20 cellular contexts compared by ENCODE assay signal in genomic region chr9:85319946-85320345, GRCh38.
A peak's percentile ranks its signal among the peaks of the same experiment; 100 is the strongest.
DNase-seq lines count a peak whose midpoint lies in the region; ATAC-seq and TF ChIP-seq lines count a peak whose summit lies in the region.
"Had no signal": no experiment of that assay in that cellular context is flagged by ENCODE, and none has a peak within 500 bp of the region (broad histone marks: within the 10 kb centered on the region; RNA-seq: fewer than 3 reads in every experiment).

No MANE protein-coding gene starts in this region.

- TF ChIP-seq CTCF in endodermal cell (conservative IDR thresholded peaks at IDR 0.05) = no peak
- TF ChIP-seq CTCF in progenitor cell of endocrine pancreas (IDR thresholded peaks at IDR 0.05; ENCODE audit: unreplicated experiment) = no peak

- DNase-seq in endodermal cell = no peak
- no peak for DNase-seq in mesenchymal stem cell
- DNase-seq in progenitor cell of endocrine pancreas (ENCODE audit: low spot score, unreplicated experiment) = no peak
- DNase-seq: 8988T; ACHN; AML-193; BE2C; CD4-positive, alpha-beta memory T cell; COR-L47; DMS153; DND-41; GM23248; H7; HCEC 1CT had no signal

- H2AFZ ChIP-seq in mesenchymal stem cell (ENCODE audit: low read depth, low read length) = no peak overlapping the region
- H2AFZ ChIP-seq: GM23248 had no signal

- H3K9me3 ChIP-seq in endodermal cell (ENCODE audit: control insufficient read depth, low read length) (peaks cover 21% of the 10 kb centered on the region), mesenchymal stem cell (ENCODE audit: control insufficient read depth, low read length) (peaks cover 10% of the 10 kb centered on the region)
- H3K9me3 ChIP-seq: A549, BE2C had no signal

- H3K27ac ChIP-seq in endodermal cell (ENCODE audit: low read depth, low read length) (no peak overlapping the region), mesenchymal stem cell (ENCODE audit: low read length, poor library complexity, severe bottlenecking) (peak overlapping the region; percentile 60)
- H3K27ac ChIP-seq: A549; BLaER1 treated with 17β-estradiol and CSF1 and Interleukin-3, amounts not matched to agents 10 nM and 100 nM; GM23248 had no signal

- ATAC-seq in GM21360 (IDR thresholded peaks at IDR 0.05; ENCODE audit: unreplicated experiment) (no peak), HG02571 (IDR thresholded peaks at IDR 0.05; ENCODE audit: unreplicated experiment) (no peak), HG03342 (IDR thresholded peaks at IDR 0.05; ENCODE audit: unreplicated experiment) (no peak)
- ATAC-seq: A549 had no signal

- H3K4me3 ChIP-seq in endodermal cell (ENCODE audit: low read length) (no peak overlapping the region), mesenchymal stem cell (ENCODE audit: insufficient read depth in 1 of 2, low read depth in 1 of 2, low read length in 2 of 2) (no peak overlapping the region)
- H3K4me3 ChIP-seq: A549; BLaER1 treated with 17β-estradiol and CSF1 and Interleukin-3, amounts not matched to agents 10 nM and 100 nM; GM23248 had no signal

- peaks cover 32% of the 10 kb centered on the region for H3K4me1 Mint-ChIP-seq in endodermal cell
- peaks cover 18% of the 10 kb centered on the region for H3K4me1 Mint-ChIP-seq in progenitor cell of endocrine pancreas (ENCODE audit: low read depth)
- H3K4me1 Mint-ChIP-seq: CD14-positive monocyte; CD4-positive, alpha-beta memory T cell had no signal

- H3K36me3 ChIP-seq in endodermal cell (ENCODE audit: control insufficient read depth, insufficient read depth, low read length) = no peaks in the 10 kb centered on the region
- H3K36me3 ChIP-seq in mesenchymal stem cell (ENCODE audit: control insufficient read depth in 1 of 2, insufficient read depth in 2 of 2, low read depth in 1 of 2, low read length in 2 of 2) = no peaks in the 10 kb centered on the region
- H3K36me3 ChIP-seq: BE2C; BLaER1 treated with 17β-estradiol and CSF1 and Interleukin-3, amounts not matched to agents 10 nM and 100 nM had no signal

- WGBS in endodermal cell (ENCODE audit: insufficient coverage in 1 of 2, insufficient read length in 1 of 2), 2 experiments = 63 to 65% methylated on average over 2 of the region's 2 CpGs
- WGBS in mesenchymal stem cell = 60% methylated on average over 1 of the region's 2 CpGs

- no peak overlapping the region for H2BK15ac ChIP-seq in mesenchymal stem cell (ENCODE audit: low read depth, poor library complexity, severe bottlenecking)

- no peak overlapping the region for H4K8ac ChIP-seq in mesenchymal stem cell (ENCODE audit: low read length)

- H3K4ac ChIP-seq in mesenchymal stem cell (ENCODE audit: low read depth in 1 of 2, low read length in 2 of 2) = no peak overlapping the region

- no peak overlapping the region for H3K4me2 ChIP-seq in mesenchymal stem cell (ENCODE audit: low read length, poor library complexity, severe bottlenecking)
- H3K4me2 ChIP-seq: A549; BLaER1 treated with 17β-estradiol and CSF1 and Interleukin-3, amounts not matched to agents 10 nM and 100 nM had no signal

- H2BK5ac ChIP-seq in mesenchymal stem cell (ENCODE audit: low read depth, low read length, poor library complexity, severe bottlenecking) = no peak overlapping the region

- no peak overlapping the region for H2BK12ac ChIP-seq in mesenchymal stem cell (ENCODE audit: low read length in 2 of 2)

- H3K79me1 ChIP-seq in mesenchymal stem cell (replicated peaks; ENCODE audit: low read length, poor library complexity, severe bottlenecking) = no peaks in the 10 kb centered on the region

- H2BK120ac ChIP-seq in mesenchymal stem cell (ENCODE audit: low read depth, low read length) = no peak overlapping the region

- H3K23ac ChIP-seq in mesenchymal stem cell (ENCODE audit: low read length in 2 of 2) = no peak overlapping the region

- H4K91ac ChIP-seq in mesenchymal stem cell (ENCODE audit: low read length) = no peak overlapping the region

- H3K27me3 ChIP-seq in endodermal cell (ENCODE audit: control insufficient read depth, insufficient read depth, low read length, poor library complexity, severe bottlenecking) = no peaks in the 10 kb centered on the region
- H3K27me3 ChIP-seq in mesenchymal stem cell (ENCODE audit: control insufficient read depth in 1 of 2, insufficient read depth in 1 of 2, low read length in 2 of 2) = no peaks in the 10 kb centered on the region
- H3K27me3 ChIP-seq: BE2C; BLaER1 treated with 17β-estradiol and CSF1 and Interleukin-3, amounts not matched to agents 10 nM and 100 nM had no signal

- H3K14ac ChIP-seq in mesenchymal stem cell (ENCODE audit: low read length in 2 of 2) = no peak overlapping the region

- H3K27ac Mint-ChIP-seq in endodermal cell = peak overlapping the region; percentile 6
- peak overlapping the region; percentile 82 for H3K27ac Mint-ChIP-seq in progenitor cell of endocrine pancreas
- H3K27ac Mint-ChIP-seq: CD14-positive monocyte; CD4-positive, alpha-beta memory T cell had no signal

- peaks cover 9% of the 10 kb centered on the region for H3K4me1 ChIP-seq in endodermal cell (ENCODE audit: control insufficient read depth, insufficient read depth, low read length)
- H3K4me1 ChIP-seq in mesenchymal stem cell (ENCODE audit: control insufficient read depth, insufficient read depth, low read depth, low read length) = peaks cover 20% of the 10 kb centered on the region
- H3K4me1 ChIP-seq: A549; BE2C; BLaER1 treated with 17β-estradiol and CSF1 and Interleukin-3, amounts not matched to agents 10 nM and 100 nM had no signal

- H3K9me3 Mint-ChIP-seq in endodermal cell = peaks cover 33% of the 10 kb centered on the region
- peaks cover 8% of the 10 kb centered on the region for H3K9me3 Mint-ChIP-seq in progenitor cell of endocrine pancreas (ENCODE audit: low read depth)

- H2AK5ac ChIP-seq in mesenchymal stem cell (ENCODE audit: low read length, severe bottlenecking) = no peak overlapping the region

- peaks cover 14% of the 10 kb centered on the region for H3K27me3 Mint-ChIP-seq in endodermal cell (ENCODE audit: insufficient read depth)
- H3K27me3 Mint-ChIP-seq in progenitor cell of endocrine pancreas = no peaks in the 10 kb centered on the region

- no peak overlapping the region for H3K4me3 Mint-ChIP-seq in endodermal cell
- peak overlapping the region; percentile 12 for H3K4me3 Mint-ChIP-seq in progenitor cell of endocrine pancreas (ENCODE audit: low read depth)
- H3K4me3 Mint-ChIP-seq: CD14-positive monocyte; CD4-positive, alpha-beta memory T cell had no signal

- H3K9ac ChIP-seq in endodermal cell (ENCODE audit: extremely low read depth, low read length, poor library complexity, severe bottlenecking) (no peak overlapping the region), mesenchymal stem cell (ENCODE audit: low read length) (no peak overlapping the region)
- H3K9ac ChIP-seq: BLaER1 treated with 17β-estradiol and CSF1 and Interleukin-3, amounts not matched to agents 10 nM and 100 nM; GM23248 had no signal

- no peak overlapping the region for H3K18ac ChIP-seq in mesenchymal stem cell (ENCODE audit: low read depth in 1 of 2, low read length in 2 of 2)

- H3K36me3 Mint-ChIP-seq in endodermal cell (ENCODE audit: low read depth) (peaks cover 6% of the 10 kb centered on the region), progenitor cell of endocrine pancreas (ENCODE audit: insufficient read depth) (peaks cover 2% of the 10 kb centered on the region)
- H3K36me3 Mint-ChIP-seq: CD14-positive monocyte; CD4-positive, alpha-beta memory T cell had no signal
